In genomic region chr2:14781148-14781547, GRCh38 we compare ENCODE assay signal across 17 cellular contexts.
A peak's percentile ranks its signal among the peaks of the same experiment; 100 is the strongest.
DNase-seq lines count a peak whose midpoint lies in the region; ATAC-seq and TF ChIP-seq lines count a peak whose summit lies in the region.
"Had no signal": no experiment of that assay in that cellular context is flagged by ENCODE, and none has a peak within 500 bp of the region (broad histone marks: within the 10 kb centered on the region; RNA-seq: fewer than 3 reads in every experiment).

No MANE protein-coding gene starts in this region.

- H3K4me3 ChIP-seq in smooth muscle cell (no peak overlapping the region), Karpas-422 (ENCODE audit: low read length) (no peak overlapping the region)

- H3K36me3 Mint-ChIP-seq in effector memory CD8-positive, alpha-beta T cell (ENCODE audit: insufficient read depth), result no peaks in the 10 kb centered on the region

- TF ChIP-seq CTCF in VCaP (conservative IDR thresholded peaks at IDR 0.05), result no peak
- no peak for TF ChIP-seq CTCF in smooth muscle cell (IDR thresholded peaks at IDR 0.05; ENCODE audit: borderline replicate concordance, insufficient read depth, poor library complexity, severe bottlenecking)

- no peak for ATAC-seq in GM21367 (IDR thresholded peaks at IDR 0.05; ENCODE audit: unreplicated experiment)
- no peak for ATAC-seq in effector memory CD8-positive, alpha-beta T cell (replicated peaks)
- ATAC-seq: activated CD8-positive, alpha-beta T cell treated with anti-CD3 and anti-CD28 coated beads for 36 hours; activated naive CD4-positive, alpha-beta T cell treated with anti-CD3 and anti-CD28 coated beads, Interleukin-2, amount 50 U/mL, for 72 hours; activated T-cell treated with anti-CD3 and anti-CD28 coated beads, Interleukin-2, amount 50 U/mL, for 4 hours had no signal

- H3K4me2 ChIP-seq in smooth muscle cell (no peak overlapping the region), Karpas-422 (ENCODE audit: low read depth, low read length, poor library complexity, severe bottlenecking) (no peak overlapping the region)

- H3K9me3 ChIP-seq in smooth muscle cell (replicated peaks; ENCODE audit: low read depth), result no peaks in the 10 kb centered on the region
- no peaks in the 10 kb centered on the region for H3K9me3 ChIP-seq in Karpas-422 (ENCODE audit: low read length)

- H3K36me3 ChIP-seq in smooth muscle cell (ENCODE audit: low read depth), result no peaks in the 10 kb centered on the region
- no peaks in the 10 kb centered on the region for H3K36me3 ChIP-seq in Karpas-422 (ENCODE audit: insufficient read depth, low read length)

- DNase-seq in NCI-H2081 (lab: John Stamatoyannopoulos, UW), result peak; percentile 23 to 58
- DNase-seq in NCI-H2081 treated with DMSO at 0.1 percent for 48 hours (lab: John Stamatoyannopoulos, UW), result no peak
- DNase-seq in NCI-H345 treated with DMSO at 0.1 percent for 48 hours (lab: John Stamatoyannopoulos, UW; ENCODE audit: unreplicated experiment), result peak; percentile 90
- no peak for DNase-seq in smooth muscle cell (lab: John Stamatoyannopoulos, UW; ENCODE audit: unreplicated experiment)
- DNase-seq in Karpas-422, result no peak
- DNase-seq in effector memory CD8-positive, alpha-beta T cell, result no peak
- DNase-seq: activated CD4-positive, CD25-positive, alpha-beta regulatory T cell; activated CD8-positive, alpha-beta T cell treated with anti-CD3 and anti-CD28 coated beads for 36 hours; activated T-cell treated with anti-CD3 and anti-CD28 coated beads, Interleukin-2, amount 50 U/mL, for 4 hours; DMS 273 treated with DMSO at 0.1 percent for 48 hours; hypothalamus; NCI-H1930; SHP77 had no signal

- H3K27me3 Mint-ChIP-seq in effector memory CD8-positive, alpha-beta T cell, result no peaks in the 10 kb centered on the region
- H3K27me3 Mint-ChIP-seq: activated CD8-positive, alpha-beta T cell treated with anti-CD3 and anti-CD28 coated beads for 36 hours had no signal

- H3K4me1 Mint-ChIP-seq in effector memory CD8-positive, alpha-beta T cell (ENCODE audit: low read depth in 2 of 2), result no peaks in the 10 kb centered on the region

- no peak overlapping the region for H3K4me3 Mint-ChIP-seq in effector memory CD8-positive, alpha-beta T cell
- H3K4me3 Mint-ChIP-seq: activated CD8-positive, alpha-beta T cell treated with anti-CD3 and anti-CD28 coated beads for 36 hours; activated T-cell treated with anti-CD3 and anti-CD28 coated beads, Interleukin-2, amount 50 U/mL, for 4 hours; T-helper 1 cell treated with Interleukin-12 subunit alpha and Interleukin-12 subunit beta and Interleukin-4 antibody, amounts not matched to agents 30 μg/mL and 1 μg/mL, for 36 hours had no signal

- H3K27me3 ChIP-seq in smooth muscle cell (ENCODE audit: low read depth) (no peaks in the 10 kb centered on the region), Karpas-422 (ENCODE audit: low read length) (no peaks in the 10 kb centered on the region)

- H2AFZ ChIP-seq in smooth muscle cell (ENCODE audit: low read depth) (no peak overlapping the region), Karpas-422 (ENCODE audit: low read length) (no peak overlapping the region)

- H3K79me2 ChIP-seq in smooth muscle cell (ENCODE audit: low read depth) (no peaks in the 10 kb centered on the region), Karpas-422 (ENCODE audit: low read length) (no peaks in the 10 kb centered on the region)

- 54% methylated on average over 4 of the region's 4 CpGs for WGBS in smooth muscle cell (ENCODE audit: low lambda C conversion rate)

- H4K20me1 ChIP-seq in smooth muscle cell (ENCODE audit: low read depth), result no peaks in the 10 kb centered on the region
- no peaks in the 10 kb centered on the region for H4K20me1 ChIP-seq in Karpas-422 (ENCODE audit: insufficient read depth, low read depth, low read length)

- peaks cover 4 to 14% of the 10 kb centered on the region in 2 donors for H3K9me3 Mint-ChIP-seq in effector memory CD8-positive, alpha-beta T cell

- H3K9ac ChIP-seq in smooth muscle cell (ENCODE audit: low read depth) (no peak overlapping the region), Karpas-422 (ENCODE audit: low read length) (no peak overlapping the region)

- peak overlapping the region; percentile 98 for H3K27ac ChIP-seq in VCaP
- H3K27ac ChIP-seq in smooth muscle cell (ENCODE audit: low read depth), result peak overlapping the region; percentile 19
- H3K27ac ChIP-seq in Karpas-422 (ENCODE audit: low read length), result no peak overlapping the region

- H3K4me1 ChIP-seq in smooth muscle cell (ENCODE audit: low read depth) (no peaks in the 10 kb centered on the region), Karpas-422 (ENCODE audit: low read length) (no peaks in the 10 kb centered on the region)

- H3K27ac Mint-ChIP-seq in effector memory CD8-positive, alpha-beta T cell, result no peak overlapping the region
- H3K27ac Mint-ChIP-seq: activated CD8-positive, alpha-beta T cell treated with anti-CD3 and anti-CD28 coated beads for 36 hours; activated naive CD4-positive, alpha-beta T cell treated with anti-CD3 and anti-CD28 coated beads, Interleukin-2, amount 50 U/mL, for 72 hours; T-helper 1 cell treated with Interleukin-12 subunit alpha and Interleukin-12 subunit beta and Interleukin-4 antibody, amounts not matched to agents 30 μg/mL and 1 μg/mL, for 36 hours had no signal

- no peaks in the 10 kb centered on the region for H3F3A ChIP-seq in smooth muscle cell (ENCODE audit: low read depth)

- no peaks in the 10 kb centered on the region for H3K9me2 ChIP-seq in Karpas-422 (replicated peaks; ENCODE audit: insufficient read depth, low read length)

Comparison
In these comparisons a context has a peak if more than half of its experiments do, and no peak if none do; other contexts are left out.
1. DNase-seq: peak in NCI-H2081 (2 of 2) and NCI-H345 treated with DMSO at 0.1 percent for 48 hours (single experiment); none in NCI-H2081 treated with DMSO at 0.1 percent for 48 hours (single experiment), smooth muscle cell (single experiment), Karpas-422 (single experiment) and effector memory CD8-positive, alpha-beta T cell (0 of 3).